ENCODE assay signal across 1 cellular context in genomic region chr3:11534783-11535081, GRCh38.
TF ChIP-seq lines count a peak whose summit lies in the region.

No MANE protein-coding gene starts in this region.

TF ChIP-seq in GM23338, 12 proteins besides CTCF, POLR2A, EP300 and RAD21 (continued from another document):
- TF ChIP-seq, protein P1, sequence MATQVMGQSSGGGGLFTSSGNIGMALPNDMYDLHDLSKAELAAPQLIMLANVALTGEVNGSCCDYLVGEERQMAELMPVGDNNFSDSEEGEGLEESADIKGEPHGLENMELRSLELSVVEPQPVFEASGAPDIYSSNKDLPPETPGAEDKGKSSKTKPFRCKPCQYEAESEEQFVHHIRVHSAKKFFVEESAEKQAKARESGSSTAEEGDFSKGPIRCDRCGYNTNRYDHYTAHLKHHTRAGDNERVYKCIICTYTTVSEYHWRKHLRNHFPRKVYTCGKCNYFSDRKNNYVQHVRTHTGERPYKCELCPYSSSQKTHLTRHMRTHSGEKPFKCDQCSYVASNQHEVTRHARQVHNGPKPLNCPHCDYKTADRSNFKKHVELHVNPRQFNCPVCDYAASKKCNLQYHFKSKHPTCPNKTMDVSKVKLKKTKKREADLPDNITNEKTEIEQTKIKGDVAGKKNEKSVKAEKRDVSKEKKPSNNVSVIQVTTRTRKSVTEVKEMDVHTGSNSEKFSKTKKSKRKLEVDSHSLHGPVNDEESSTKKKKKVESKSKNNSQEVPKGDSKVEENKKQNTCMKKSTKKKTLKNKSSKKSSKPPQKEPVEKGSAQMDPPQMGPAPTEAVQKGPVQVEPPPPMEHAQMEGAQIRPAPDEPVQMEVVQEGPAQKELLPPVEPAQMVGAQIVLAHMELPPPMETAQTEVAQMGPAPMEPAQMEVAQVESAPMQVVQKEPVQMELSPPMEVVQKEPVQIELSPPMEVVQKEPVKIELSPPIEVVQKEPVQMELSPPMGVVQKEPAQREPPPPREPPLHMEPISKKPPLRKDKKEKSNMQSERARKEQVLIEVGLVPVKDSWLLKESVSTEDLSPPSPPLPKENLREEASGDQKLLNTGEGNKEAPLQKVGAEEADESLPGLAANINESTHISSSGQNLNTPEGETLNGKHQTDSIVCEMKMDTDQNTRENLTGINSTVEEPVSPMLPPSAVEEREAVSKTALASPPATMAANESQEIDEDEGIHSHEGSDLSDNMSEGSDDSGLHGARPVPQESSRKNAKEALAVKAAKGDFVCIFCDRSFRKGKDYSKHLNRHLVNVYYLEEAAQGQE (IDR thresholded peaks at IDR 0.05; ENCODE audit: unreplicated experiment) = no peak
- no peak for TF ChIP-seq ZNF331 (CRISPR knock-in tag; IDR thresholded peaks at IDR 0.05; ENCODE audit: low read depth)
- TF ChIP-seq, protein P2, sequence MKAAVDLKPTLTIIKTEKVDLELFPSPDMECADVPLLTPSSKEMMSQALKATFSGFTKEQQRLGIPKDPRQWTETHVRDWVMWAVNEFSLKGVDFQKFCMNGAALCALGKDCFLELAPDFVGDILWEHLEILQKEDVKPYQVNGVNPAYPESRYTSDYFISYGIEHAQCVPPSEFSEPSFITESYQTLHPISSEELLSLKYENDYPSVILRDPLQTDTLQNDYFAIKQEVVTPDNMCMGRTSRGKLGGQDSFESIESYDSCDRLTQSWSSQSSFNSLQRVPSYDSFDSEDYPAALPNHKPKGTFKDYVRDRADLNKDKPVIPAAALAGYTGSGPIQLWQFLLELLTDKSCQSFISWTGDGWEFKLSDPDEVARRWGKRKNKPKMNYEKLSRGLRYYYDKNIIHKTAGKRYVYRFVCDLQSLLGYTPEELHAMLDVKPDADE (IDR thresholded peaks at IDR 0.05) = no peak
- TF ChIP-seq POLR2AphosphoS5 (IDR thresholded peaks at IDR 0.05; ENCODE audit: low read depth) = no peak
